In genomic region chr12:62698701-62699101, GRCh38 we compare ENCODE assay signal across 19 cellular contexts.
A peak's percentile ranks its signal among the peaks of the same experiment; 100 is the strongest.
DNase-seq lines count a peak whose midpoint lies in the region; ATAC-seq, FAIRE-seq and TF ChIP-seq lines count a peak whose summit lies in the region.
"Had no signal": no experiment of that assay in that cellular context is flagged by ENCODE, and none has a peak within 500 bp of the region (broad histone marks: within the 10 kb centered on the region; RNA-seq: fewer than 3 reads in every experiment).

No MANE protein-coding gene starts in this region.

- no peak overlapping the region for H3K27ac Mint-ChIP-seq in astrocyte (ENCODE audit: unreplicated experiment)
- no peak overlapping the region for H3K27ac Mint-ChIP-seq in CD4-positive, alpha-beta memory T cell
- H3K27ac Mint-ChIP-seq: activated naive CD4-positive, alpha-beta T cell treated with anti-CD3 and anti-CD28 coated beads, Interleukin-2, amount 50 U/mL, for 72 hours; activated T-cell treated with anti-CD3 and anti-CD28 coated beads, Interleukin-2, amount 50 U/mL, for 24 hours had no signal

- peaks cover 3% of the 10 kb centered on the region for H3K36me3 Mint-ChIP-seq in astrocyte (ENCODE audit: low read depth, unreplicated experiment)
- no peaks in the 10 kb centered on the region for H3K36me3 Mint-ChIP-seq in CD4-positive, alpha-beta memory T cell
- H3K36me3 Mint-ChIP-seq: activated naive CD4-positive, alpha-beta T cell treated with anti-CD3 and anti-CD28 coated beads, Interleukin-2, amount 50 U/mL, for 72 hours had no signal

- TF ChIP-seq CTCF in astrocyte (IDR thresholded peaks at IDR 0.05; ENCODE audit: insufficient read depth, low read depth, low read length), result no peak
- no peak for TF ChIP-seq CTCF in fibroblast of lung (conservative IDR thresholded peaks at IDR 0.05 in 1 of 2, IDR thresholded peaks at IDR 0.05 in 1 of 2; ENCODE audit: low read depth in 1 of 2, low read length in 2 of 2)

- no peaks in the 10 kb centered on the region for H4K20me1 ChIP-seq in GM23248 (ENCODE audit: insufficient read depth)
- no peaks in the 10 kb centered on the region for H4K20me1 ChIP-seq in astrocyte (ENCODE audit: insufficient read depth, low read length)
- no peaks in the 10 kb centered on the region for H4K20me1 ChIP-seq in fibroblast of lung (ENCODE audit: control insufficient read depth, extremely low read depth, insufficient read depth, low read length)

- H3K27me3 Mint-ChIP-seq in astrocyte (ENCODE audit: low read depth, unreplicated experiment), result no peaks in the 10 kb centered on the region
- no peaks in the 10 kb centered on the region for H3K27me3 Mint-ChIP-seq in CD4-positive, alpha-beta memory T cell
- H3K27me3 Mint-ChIP-seq: central memory CD8-positive, alpha-beta T cell had no signal

- H3K4me1 ChIP-seq in GM23248 (ENCODE audit: insufficient read depth) (peaks cover 77% of the 10 kb centered on the region), astrocyte (ENCODE audit: insufficient read depth, low read length) (peaks cover 56% of the 10 kb centered on the region), fibroblast of lung (ENCODE audit: control insufficient read depth, extremely low read depth, insufficient read depth, low read length) (peaks cover 17% of the 10 kb centered on the region), skeletal muscle satellite cell (ENCODE audit: control insufficient read depth, insufficient read depth, low read length) (peaks cover 46% of the 10 kb centered on the region)
- H3K4me1 ChIP-seq in CD4-positive, alpha-beta memory T cell (ENCODE audit: insufficient read depth, low read length), result no peaks in the 10 kb centered on the region

- in situ Hi-C loops in GM23248 (cut with MboI), result no loop called here

- no peak overlapping the region for H3K4me3 Mint-ChIP-seq in astrocyte (ENCODE audit: unreplicated experiment)
- H3K4me3 Mint-ChIP-seq in CD4-positive, alpha-beta memory T cell, result no peak overlapping the region
- H3K4me3 Mint-ChIP-seq: activated T-cell treated with anti-CD3 and anti-CD28 coated beads, Interleukin-2, amount 50 U/mL, for 24 hours; central memory CD8-positive, alpha-beta T cell had no signal

- H3K27me3 ChIP-seq in GM23248 (replicated peaks; ENCODE audit: insufficient read depth), result no peaks in the 10 kb centered on the region
- no peaks in the 10 kb centered on the region for H3K27me3 ChIP-seq in astrocyte (ENCODE audit: insufficient read depth, low read length)
- H3K27me3 ChIP-seq in fibroblast of lung (ENCODE audit: control insufficient read depth, insufficient read depth, low read length), result no peaks in the 10 kb centered on the region
- H3K27me3 ChIP-seq in skeletal muscle satellite cell (ENCODE audit: control insufficient read depth, insufficient read depth, low read length), result no peaks in the 10 kb centered on the region
- H3K27me3 ChIP-seq in CD4-positive, alpha-beta memory T cell (ENCODE audit: insufficient read depth, low read length), result no peaks in the 10 kb centered on the region
- H3K27me3 ChIP-seq: right atrium auricular region, suprapubic skin had no signal

- peaks cover 62% of the 10 kb centered on the region for H3F3A ChIP-seq in GM23248 (ENCODE audit: insufficient read depth)

- POLR2A ChIA-PET in CD4-positive, alpha-beta memory T cell (lab: Charles Lee; ENCODE audit: partially characterized antibody), result interaction anchor here (0.6 kb wide), 1 partner anchor 72 kb away, joined by 3 read pairs; no protein-coding TSS in a partner anchor

- peaks cover 16% of the 10 kb centered on the region for H3K4me1 Mint-ChIP-seq in astrocyte (ENCODE audit: low read depth, unreplicated experiment)
- H3K4me1 Mint-ChIP-seq in CD4-positive, alpha-beta memory T cell, result no peaks in the 10 kb centered on the region
- H3K4me1 Mint-ChIP-seq: central memory CD8-positive, alpha-beta T cell had no signal

- H3K27ac ChIP-seq in GM23248, result peak overlapping the region; percentile 74
- peak overlapping the region; percentile 74 for H3K27ac ChIP-seq in astrocyte (ENCODE audit: low read depth, low read length)
- H3K27ac ChIP-seq in fibroblast of lung (ENCODE audit: insufficient read depth, low read length), result no peak overlapping the region
- H3K27ac ChIP-seq in CD4-positive, alpha-beta memory T cell (ENCODE audit: low read depth, low read length), result no peak overlapping the region
- H3K27ac ChIP-seq: PC-9, suprapubic skin had no signal

- no peaks in the 10 kb centered on the region; the same call in 1 of the 2 replicates for H3K9me2 ChIP-seq in GM23248 (ENCODE audit: insufficient read depth)

- no peak overlapping the region for H3K4me3 ChIP-seq in GM23248
- no peak overlapping the region for H3K4me3 ChIP-seq in astrocyte (ENCODE audit: insufficient read depth, low read depth, low read length)
- H3K4me3 ChIP-seq in fibroblast of lung (replicated peaks in 1 of 4; ENCODE audit: control extremely low read depth in 1 of 4, insufficient read depth in 1 of 4, low read depth in 3 of 4, low read length in 4 of 4), result no peak overlapping the region
- no peak overlapping the region for H3K4me3 ChIP-seq in skeletal muscle satellite cell (ENCODE audit: low read length)
- no peak overlapping the region for H3K4me3 ChIP-seq in CD4-positive, alpha-beta memory T cell (ENCODE audit: low read length in 2 of 2)
- H3K4me3 ChIP-seq: PC-9, right atrium auricular region, suprapubic skin had no signal

- CTCF ChIA-PET in CD4-positive, alpha-beta memory T cell (lab: Charles Lee; ENCODE audit: partially characterized antibody), result interaction anchor here (1.0 to 1.4 kb wide), 2 partner anchors 9 kb away, joined by 3 to 4 read pairs; no protein-coding TSS in a partner anchor

- intact Hi-C loops in CD4-positive, alpha-beta memory T cell (cut with micrococcal nuclease), result no loop called here

- H3K79me2 ChIP-seq in GM23248 (ENCODE audit: insufficient read depth), result no peaks in the 10 kb centered on the region
- H3K79me2 ChIP-seq in astrocyte (ENCODE audit: insufficient read depth, low read length), result no peaks in the 10 kb centered on the region
- no peaks in the 10 kb centered on the region for H3K79me2 ChIP-seq in fibroblast of lung (ENCODE audit: control insufficient read depth, insufficient read depth, low read length)

- H3K9me3 ChIP-seq in GM23248 (ENCODE audit: low read depth) (no peaks in the 10 kb centered on the region), astrocyte (ENCODE audit: insufficient read depth, low read depth, low read length) (no peaks in the 10 kb centered on the region), fibroblast of lung (ENCODE audit: control insufficient read depth, insufficient read depth, low read depth, low read length) (no peaks in the 10 kb centered on the region), skeletal muscle satellite cell (replicated peaks; ENCODE audit: low read length) (no peaks in the 10 kb centered on the region)
- no peaks in the 10 kb centered on the region for H3K9me3 ChIP-seq in CD4-positive, alpha-beta memory T cell (ENCODE audit: control insufficient read depth in 1 of 2, low read length in 2 of 2)
- H3K9me3 ChIP-seq: right atrium auricular region, suprapubic skin had no signal

- no peak overlapping the region for H3K9ac ChIP-seq in GM23248
- no peak overlapping the region for H3K9ac ChIP-seq in astrocyte (ENCODE audit: low read length)
- no peak overlapping the region for H3K9ac ChIP-seq in fibroblast of lung (ENCODE audit: insufficient read depth, low read length)
- H3K9ac ChIP-seq in skeletal muscle satellite cell (ENCODE audit: low read depth, low read length), result peak overlapping the region; percentile 32

- no peak overlapping the region for H2AFZ ChIP-seq in GM23248
- no peak overlapping the region for H2AFZ ChIP-seq in astrocyte (ENCODE audit: low read depth, low read length)
- no peak overlapping the region for H2AFZ ChIP-seq in fibroblast of lung (ENCODE audit: low read length)
- H2AFZ ChIP-seq: PC-9 had no signal

- H3K36me3 ChIP-seq in GM23248 (ENCODE audit: low read depth), result no peaks in the 10 kb centered on the region
- H3K36me3 ChIP-seq in astrocyte (ENCODE audit: insufficient read depth, low read length), result no peaks in the 10 kb centered on the region
- no peaks in the 10 kb centered on the region for H3K36me3 ChIP-seq in fibroblast of lung (ENCODE audit: control insufficient read depth, insufficient read depth, low read length)
- no peaks in the 10 kb centered on the region for H3K36me3 ChIP-seq in skeletal muscle satellite cell (ENCODE audit: insufficient read depth, low read length)
- no peaks in the 10 kb centered on the region for H3K36me3 ChIP-seq in CD4-positive, alpha-beta memory T cell (ENCODE audit: insufficient read depth, low read length)
- H3K36me3 ChIP-seq: right atrium auricular region, suprapubic skin had no signal

- H3K4me2 ChIP-seq in GM23248 (ENCODE audit: unreplicated experiment) (peak overlapping the region; percentile 39), astrocyte (ENCODE audit: low read length) (peak overlapping the region; percentile 45), fibroblast of lung (ENCODE audit: extremely low read depth, insufficient read depth, low read length) (no peak overlapping the region), skeletal muscle satellite cell (ENCODE audit: low read length) (peak overlapping the region; percentile 31)
- H3K4me2 ChIP-seq: PC-9 had no signal

- FAIRE-seq in astrocyte (lab: Jason Lieb, UNC), result no peak
- FAIRE-seq in RCC 7860 (lab: Jason Lieb, UNC), result no peak
- FAIRE-seq: endometrium had no signal

- ATAC-seq in GM18909 (IDR thresholded peaks at IDR 0.05; ENCODE audit: poor library complexity, unreplicated experiment) (no peak), GM18502 (IDR thresholded peaks at IDR 0.05; ENCODE audit: poor library complexity, unreplicated experiment) (no peak)
- ATAC-seq: activated naive CD4-positive, alpha-beta T cell treated with anti-CD3 and anti-CD28 coated beads, Interleukin-2, amount 50 U/mL, for 72 hours had no signal

- DNase-seq in GM23248, result peak; percentile 74
- peak; percentile 81 for DNase-seq in astrocyte (ENCODE audit: low read depth)
- peak; percentile 54 to 85 for DNase-seq in fibroblast of lung (ENCODE audit: low read depth in 2 of 2)
- no peak for DNase-seq in RCC 7860 (ENCODE audit: low spot score)
- no peak for DNase-seq in CD4-positive, alpha-beta memory T cell
- DNase-seq: activated CD4-positive, alpha-beta T cell treated with anti-CD3 and anti-CD28 coated beads, Interleukin-2, amount 50 U/mL, for 48 hours; activated T-cell treated with anti-CD3 and anti-CD28 coated beads, Interleukin-2, amount 50 U/mL, for 24 hours; NCI-H2107; NCI-H69; PC-9; stimulated activated CD4-positive, alpha-beta T cell treated with anti-CD3 and anti-CD28 coated beads, Interleukin-1b, Interleukin-23, amount 100 ng/mL, for 48 hours had no signal

- peaks cover 2% of the 10 kb centered on the region for H3K9me3 Mint-ChIP-seq in astrocyte (ENCODE audit: unreplicated experiment)
- no peaks in the 10 kb centered on the region for H3K9me3 Mint-ChIP-seq in CD4-positive, alpha-beta memory T cell
- H3K9me3 Mint-ChIP-seq: activated naive CD4-positive, alpha-beta T cell treated with anti-CD3 and anti-CD28 coated beads, Interleukin-2, amount 50 U/mL, for 72 hours; activated T-cell treated with anti-CD3 and anti-CD28 coated beads, Interleukin-2, amount 50 U/mL, for 24 hours; central memory CD8-positive, alpha-beta T cell had no signal

Comparison
In these comparisons a context has a peak if more than half of its experiments do, and no peak if none do; other contexts are left out.
1. DNase-seq: peak in GM23248 (single experiment), astrocyte (single experiment) and fibroblast of lung (2 of 2); none in RCC 7860 (single experiment) and CD4-positive, alpha-beta memory T cell (0 of 5).
2. H3K27ac ChIP-seq: peak in GM23248 (single experiment) and astrocyte (single experiment); none in fibroblast of lung (single experiment) and CD4-positive, alpha-beta memory T cell (single experiment).